8 cellular contexts compared by ENCODE assay signal in the genomic region with DNA sequence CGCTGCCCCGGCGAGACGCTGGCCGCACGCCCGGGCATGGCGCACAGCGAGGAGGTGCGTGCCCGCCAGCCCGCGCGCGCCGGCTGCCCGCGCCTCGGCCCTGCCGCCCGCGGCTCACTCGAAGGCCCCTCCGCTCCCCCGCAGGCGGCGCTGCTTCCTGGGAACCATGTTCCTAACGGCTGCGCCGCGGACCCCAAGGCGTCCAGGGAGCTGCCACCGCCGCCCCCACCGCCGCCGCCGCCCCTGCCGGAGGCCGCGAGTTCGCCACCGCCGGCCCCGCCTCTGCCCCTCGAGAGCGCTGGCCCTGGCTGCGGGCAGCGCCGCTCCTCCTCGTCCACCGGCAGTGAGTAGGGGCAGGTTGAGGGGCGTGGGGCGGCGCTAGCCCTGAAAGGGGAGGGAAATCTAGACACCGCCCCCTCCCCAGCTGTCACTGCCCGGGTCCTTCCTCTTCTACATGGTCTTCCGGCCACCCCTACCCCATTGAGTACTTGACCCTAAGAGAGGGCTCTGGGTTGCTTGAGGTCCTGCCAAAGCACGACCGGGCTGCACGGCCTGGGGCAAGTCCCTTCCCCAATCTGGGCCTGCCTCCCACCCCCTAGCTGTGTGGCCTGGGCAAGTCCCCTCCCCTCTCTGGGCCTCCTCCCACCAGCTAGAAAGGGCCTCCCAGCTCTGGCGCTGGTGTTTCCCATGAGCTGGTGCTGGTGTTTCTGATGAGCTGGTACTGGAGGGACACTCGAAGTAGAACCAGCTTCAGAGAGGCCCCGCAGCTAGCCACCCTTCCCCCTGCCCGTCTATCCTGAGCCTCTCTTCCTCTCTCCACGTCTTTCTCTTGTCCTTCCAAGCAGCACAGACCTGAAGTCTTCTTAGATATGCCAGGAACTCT. TPM values are rescaled to one million over a fixed set of nuclear protein-coding genes. Genes with fewer than 3 reads are reported as not detected.
DNase-seq lines count a peak whose midpoint lies in the region; ATAC-seq, FAIRE-seq and TF ChIP-seq lines count a peak whose summit lies in the region.

No MANE protein-coding gene starts in this region.

- CTCF ChIA-PET in activated naive CD4-positive, alpha-beta T cell treated with anti-CD3 and anti-CD28 coated beads, Interleukin-2, amount 10 ng/mL, durations not matched to agents 7 days and 5 days (lab: Charles Lee), result interaction anchor here (0.6 to 3.9 kb wide), 8 partner anchors 9 to 202 kb away, joined by 3 to 13 read pairs (median 4); no protein-coding TSS in a partner anchor
- CTCF ChIA-PET in HepG2 (lab: Yijun Ruan, JAX; ENCODE audit: low intra/inter-chr PET ratio, low total read pairs), result no interaction called here

- H3K36me3 ChIP-seq in H7 (replicated peaks; ENCODE audit: control insufficient read depth, insufficient read depth, low read length), result no peaks in the 10 kb centered on the region
- H3K36me3 ChIP-seq in HepG2 (replicated peaks in 1 of 2; ENCODE audit: control insufficient read depth in 1 of 2, insufficient read depth in 2 of 2, low read length in 2 of 2), result peaks cover 3 to 5% of the 10 kb centered on the region in 2 experiments; a peak in 3 of 5 replicates

- no peaks in the 10 kb centered on the region for H3K36me3 Mint-ChIP-seq in activated naive CD4-positive, alpha-beta T cell treated with anti-CD3 and anti-CD28 coated beads, Interleukin-2, amount 10 ng/mL, durations not matched to agents 7 days and 5 days

- H2AFZ ChIP-seq in HepG2 (ENCODE audit: low read length), result no peak overlapping the region

- H3K79me2 ChIP-seq in HepG2 (ENCODE audit: insufficient read depth, low read length), result peaks cover 27% of the 10 kb centered on the region

- H3K4me1 ChIP-seq in HepG2 (ENCODE audit: insufficient read depth, low read length), result peaks cover 53% of the 10 kb centered on the region

- in situ Hi-C loops in ACHN (cut with HindIII; ENCODE audit: low pct_ligation_motif_present, low pct_unique_long_range_greater_than_20kb, low sequenced_read_pairs) (no loop called here), HepG2 (cut with HindIII; ENCODE audit: extremely low pct_ligation_motif_present, low pct_unique_long_range_greater_than_20kb) (no loop called here), KBM-7 (cut with MboI; ENCODE audit: low pct_unique_long_range_greater_than_20kb, low sequenced_read_pairs) (no loop called here)

- no peaks in the 10 kb centered on the region for H3K9me3 ChIP-seq in HepG2 (ENCODE audit: low read length)

- H3K4me3 ChIP-seq in H7 (ENCODE audit: insufficient read depth, low read depth, low read length), result peak overlapping the region; percentile 56
- peak overlapping the region; percentile 63 to 78 (median 77) for H3K4me3 ChIP-seq in HepG2 (replicated peaks in 1 of 3; ENCODE audit: insufficient read depth in 1 of 3, low read depth in 2 of 3, low read length in 3 of 3)

- H3K27me3 ChIP-seq in H7 (ENCODE audit: control insufficient read depth, insufficient read depth, low read length) (peaks cover 32% of the 10 kb centered on the region), HepG2 (ENCODE audit: control insufficient read depth in 1 of 2, insufficient read depth in 2 of 2, low read length in 2 of 2) (no peaks in the 10 kb centered on the region; a peak in 1 of 5 replicates)

- peaks cover 99% of the 10 kb centered on the region for H3K27me3 Mint-ChIP-seq in activated naive CD4-positive, alpha-beta T cell treated with anti-CD3 and anti-CD28 coated beads, Interleukin-2, amount 10 ng/mL, durations not matched to agents 7 days and 5 days

- DNase-seq in ACHN (peak; percentile 27), H7 (peak; percentile 87), HepG2 (ENCODE audit: low spot score) (peak; percentile 50), KBM-7 (no peak), amniotic stem cell (lab: John Stamatoyannopoulos, UW) (no peak)
- peak; percentile 47 for DNase-seq in activated naive CD4-positive, alpha-beta T cell treated with anti-CD3 and anti-CD28 coated beads, Interleukin-2, amount 10 ng/mL, durations not matched to agents 7 days and 5 days
- DNase-seq in activated CD4-positive, alpha-beta T cell treated with anti-CD3 and anti-CD28 coated beads, Interleukin-2, amount 50 U/mL, for 1 hour, result no peak

- peak; percentile 27; the same call in 1 of the 2 replicates for TF ChIP-seq CTCF in HepG2 (CRISPR knock-in tag; IDR thresholded peaks at IDR 0.05)

- POLR2A ChIA-PET in HepG2 (lab: Yijun Ruan, JAX), result interaction anchor here (1.0 to 2.5 kb wide), 11 partner anchors 9 to 336 kb away, joined by 3 to 8 read pairs (median 4); a partner anchor contains a TSS

- no peak overlapping the region for H3K27ac Mint-ChIP-seq in activated naive CD4-positive, alpha-beta T cell treated with anti-CD3 and anti-CD28 coated beads, Interleukin-2, amount 10 ng/mL, durations not matched to agents 7 days and 5 days

- H3K27ac ChIP-seq in HepG2 (ENCODE audit: extremely low read length, insufficient read depth, low read length), result peak overlapping the region; percentile 91

- H3K9ac ChIP-seq in HepG2 (ENCODE audit: insufficient read depth, low read depth, low read length), result peak overlapping the region; percentile 85

- H3K9me3 Mint-ChIP-seq in activated naive CD4-positive, alpha-beta T cell treated with anti-CD3 and anti-CD28 coated beads, Interleukin-2, amount 10 ng/mL, durations not matched to agents 7 days and 5 days, result no peaks in the 10 kb centered on the region

- ATAC-seq in HepG2 (peak; percentile 2), GM21447 (IDR thresholded peaks at IDR 0.05; ENCODE audit: unreplicated experiment) (no peak)

- no peak for TF ChIP-seq RAD21 in HepG2 (CRISPR knock-in tag; IDR thresholded peaks at IDR 0.05)

- H4K20me1 ChIP-seq in HepG2 (ENCODE audit: insufficient read depth, low read length), result 0 out of 2 replicates have a peak, but pooled peaks cover 8% of the 10 kb centered on the region

- FAIRE-seq in HepG2 (lab: Jason Lieb, UNC), result peak; percentile 60

- H3K4me2 ChIP-seq in HepG2 (ENCODE audit: low read depth, low read length), result peak overlapping the region; percentile 99

- intact Hi-C loops in HepG2 (cut with micrococcal nuclease; ENCODE audit: unreplicated experiment), result loop anchor here (10.0 kb wide), 1 partner anchor 654 kb away; no protein-coding TSS in a partner anchor

- no peak for TF ChIP-seq EP300 in HepG2 (IDR thresholded peaks at IDR 0.05; ENCODE audit: low read depth in 2 of 2, low read length in 2 of 2)
- no peak for TF ChIP-seq EP300 in HepG2 (CRISPR knock-in tag; IDR thresholded peaks at IDR 0.05; ENCODE audit: borderline replicate concordance)

- BruUV-seq in HepG2 (replicated peaks; lab: Mats Ljungman, UMichigan), result no TSS peak

- peak overlapping the region; percentile 33 for H3K4me3 Mint-ChIP-seq in activated naive CD4-positive, alpha-beta T cell treated with anti-CD3 and anti-CD28 coated beads, Interleukin-2, amount 10 ng/mL, durations not matched to agents 7 days and 5 days

- H3K4me1 Mint-ChIP-seq in activated naive CD4-positive, alpha-beta T cell treated with anti-CD3 and anti-CD28 coated beads, Interleukin-2, amount 10 ng/mL, durations not matched to agents 7 days and 5 days, result peaks cover 28% of the 10 kb centered on the region

- TF ChIP-seq POLR2A in HepG2 (IDR thresholded peaks at IDR 0.05; ENCODE audit: insufficient read depth in 1 of 2, low read depth in 2 of 2, low read length in 2 of 2), result no peak

- WGBS in HepG2 (ENCODE audit: low lambda C conversion rate), result 4% methylated on average over 8 of the region's 66 CpGs

RNA-seq across cellular contexts. Expression of a gene that starts 17.0 kb away (rescaled TPM):
- 5.4 and 15.7 TPM in 2 replicates for total RNA-seq in H7 (2014; rRNA removed; shearing (Covaris generic))
- total RNA-seq in HepG2 (2016; rRNA removed; fragmentation: Illumina TruSeq; extraction: Trizol), result 0.55 and 1.5 TPM in 2 replicates
- total RNA-seq in HepG2 (2016; cell fraction: cytosol; rRNA removed; fragmentation: Illumina TruSeq; extraction: Trizol; ENCODE audit: low read depth), result 0.40 and 0.44 TPM in 2 replicates
- total RNA-seq in HepG2 (2016; cell fraction: insoluble cytoplasmic fraction; rRNA removed; fragmentation: Illumina TruSeq; extraction: Trizol), result 0.13 and 0.97 TPM in 2 replicates
- 0.34 and 0.37 TPM in 2 replicates for total RNA-seq in HepG2 (2016; cell fraction: membrane; rRNA removed; fragmentation: Illumina TruSeq; extraction: Trizol)
- 1.5 and 1.6 TPM in 2 replicates for total RNA-seq in HepG2 (2016; cell fraction: nucleus; rRNA removed; fragmentation: Illumina TruSeq; extraction: Trizol)
- polyA plus RNA-seq in HepG2 (2011; rRNA removed), result 1.4 and 1.6 TPM in 2 replicates
- polyA plus RNA-seq in HepG2 (2011; cell fraction: cytosol; rRNA removed), result 0.47 and 0.64 TPM in 2 replicates
- polyA plus RNA-seq in HepG2 (2011; cell fraction: nucleus; rRNA removed), result 18.5 and 21.8 TPM in 2 replicates
- polyA plus RNA-seq in HepG2 (2012), result 3.9 and 4.6 TPM in 2 replicates
- 0.43 TPM in 1 of 2 replicates, not detected in the other for polyA plus RNA-seq in HepG2 (2016; cell fraction: cytosol; fragmentation: Illumina TruSeq; extraction: Trizol; ENCODE audit: low read depth)
- 0.17 and 0.44 TPM in 2 replicates for polyA plus RNA-seq in HepG2 (2016; cell fraction: insoluble cytoplasmic fraction; fragmentation: Illumina TruSeq; extraction: Trizol; ENCODE audit: low read depth)
- polyA plus RNA-seq in HepG2 (2016; cell fraction: membrane; fragmentation: Illumina TruSeq; extraction: Trizol; ENCODE audit: low read depth), result 0.17 TPM in 1 of 2 replicates, not detected in the other
- polyA plus RNA-seq in HepG2 (2016; cell fraction: nucleus; fragmentation: Illumina TruSeq; extraction: Trizol; ENCODE audit: insufficient read depth, low read depth), result 5.2 and 7.0 TPM in 2 replicates
- polyA minus RNA-seq in HepG2 (2011; rRNA and poly(A)+ RNA removed; ENCODE audit: low replicate concordance), result 0.68 and 1.8 TPM in 2 replicates
- polyA minus RNA-seq in HepG2 (2011; cell fraction: cytosol; rRNA and poly(A)+ RNA removed), result not detected in 2 replicates
- 1.3 and 1.9 TPM in 2 replicates for polyA minus RNA-seq in HepG2 (2011; cell fraction: nucleus; rRNA and poly(A)+ RNA removed)

RNA-seq across cellular contexts. Expression of a gene that starts 24.4 kb away (rescaled TPM):
- total RNA-seq in H7 (2014; rRNA removed; shearing (Covaris generic)), result 8.7 and 9.3 TPM in 2 replicates
- 38.5 and 48.6 TPM in 2 replicates for total RNA-seq in HepG2 (2016; rRNA removed; fragmentation: Illumina TruSeq; extraction: Trizol)
- 15.9 and 20.3 TPM in 2 replicates for total RNA-seq in HepG2 (2016; cell fraction: cytosol; rRNA removed; fragmentation: Illumina TruSeq; extraction: Trizol; ENCODE audit: low read depth)
- total RNA-seq in HepG2 (2016; cell fraction: insoluble cytoplasmic fraction; rRNA removed; fragmentation: Illumina TruSeq; extraction: Trizol), result 39.4 and 50.9 TPM in 2 replicates
- total RNA-seq in HepG2 (2016; cell fraction: membrane; rRNA removed; fragmentation: Illumina TruSeq; extraction: Trizol), result 30.5 and 39.8 TPM in 2 replicates
- total RNA-seq in HepG2 (2016; cell fraction: nucleus; rRNA removed; fragmentation: Illumina TruSeq; extraction: Trizol), result 25.3 and 27.5 TPM in 2 replicates
- polyA plus RNA-seq in HepG2 (2011; rRNA removed), result 54.2 and 70.4 TPM in 2 replicates
- 65.1 and 100 TPM in 2 replicates for polyA plus RNA-seq in HepG2 (2011; cell fraction: cytosol; rRNA removed)
- polyA plus RNA-seq in HepG2 (2011; cell fraction: nucleus; rRNA removed), result 169 and 184 TPM in 2 replicates
- polyA plus RNA-seq in HepG2 (2012), result 112 and 113 TPM in 2 replicates
- polyA plus RNA-seq in HepG2 (2016; cell fraction: cytosol; fragmentation: Illumina TruSeq; extraction: Trizol; ENCODE audit: low read depth), result 30.4 and 34.2 TPM in 2 replicates
- 72.8 and 91.0 TPM in 2 replicates for polyA plus RNA-seq in HepG2 (2016; cell fraction: insoluble cytoplasmic fraction; fragmentation: Illumina TruSeq; extraction: Trizol; ENCODE audit: low read depth)
- 46.8 and 50.8 TPM in 2 replicates for polyA plus RNA-seq in HepG2 (2016; cell fraction: membrane; fragmentation: Illumina TruSeq; extraction: Trizol; ENCODE audit: low read depth)
- polyA plus RNA-seq in HepG2 (2016; cell fraction: nucleus; fragmentation: Illumina TruSeq; extraction: Trizol; ENCODE audit: insufficient read depth, low read depth), result 64.4 and 66.2 TPM in 2 replicates
- polyA minus RNA-seq in HepG2 (2011; rRNA and poly(A)+ RNA removed; ENCODE audit: low replicate concordance), result 1.7 and 92.7 TPM in 2 replicates
- 102 and 107 TPM in 2 replicates for polyA minus RNA-seq in HepG2 (2011; cell fraction: cytosol; rRNA and poly(A)+ RNA removed)
- polyA minus RNA-seq in HepG2 (2011; cell fraction: nucleus; rRNA and poly(A)+ RNA removed), result 35.1 and 39.9 TPM in 2 replicates

RNA-seq across cellular contexts. Expression of a gene that starts 29.3 kb away (rescaled TPM):
- total RNA-seq in H7 (2014; rRNA removed; shearing (Covaris generic)), result 0.04 and 0.62 TPM in 2 replicates
- 0.10 and 0.11 TPM in 2 replicates for total RNA-seq in HepG2 (2016; rRNA removed; fragmentation: Illumina TruSeq; extraction: Trizol)
- 0.30 TPM in 1 of 2 replicates, not detected in the other for total RNA-seq in HepG2 (2016; cell fraction: cytosol; rRNA removed; fragmentation: Illumina TruSeq; extraction: Trizol; ENCODE audit: low read depth)
- total RNA-seq in HepG2 (2016; cell fraction: insoluble cytoplasmic fraction; rRNA removed; fragmentation: Illumina TruSeq; extraction: Trizol), result 0.11 and 0.13 TPM in 2 replicates
- total RNA-seq in HepG2 (2016; cell fraction: membrane; rRNA removed; fragmentation: Illumina TruSeq; extraction: Trizol), result 0.07 and 0.28 TPM in 2 replicates
- 0.12 TPM in 1 of 2 replicates, not detected in the other for total RNA-seq in HepG2 (2016; cell fraction: nucleus; rRNA removed; fragmentation: Illumina TruSeq; extraction: Trizol)
- 0.13 and 0.17 TPM in 2 replicates for polyA plus RNA-seq in HepG2 (2011; rRNA removed)
- polyA plus RNA-seq in HepG2 (2011; cell fraction: cytosol; rRNA removed), result 0.09 and 0.15 TPM in 2 replicates
- 0.06 and 0.10 TPM in 2 replicates for polyA plus RNA-seq in HepG2 (2011; cell fraction: nucleus; rRNA removed)
- polyA plus RNA-seq in HepG2 (2012), result not detected in 2 replicates
- not detected in 2 replicates for polyA plus RNA-seq in HepG2 (2016; cell fraction: cytosol; fragmentation: Illumina TruSeq; extraction: Trizol; ENCODE audit: low read depth)
- polyA plus RNA-seq in HepG2 (2016; cell fraction: insoluble cytoplasmic fraction; fragmentation: Illumina TruSeq; extraction: Trizol; ENCODE audit: low read depth), result 0.05 TPM in 1 of 2 replicates, not detected in the other
- 0.03 TPM in 1 of 2 replicates, not detected in the other for polyA plus RNA-seq in HepG2 (2016; cell fraction: membrane; fragmentation: Illumina TruSeq; extraction: Trizol; ENCODE audit: low read depth)
- polyA plus RNA-seq in HepG2 (2016; cell fraction: nucleus; fragmentation: Illumina TruSeq; extraction: Trizol; ENCODE audit: insufficient read depth, low read depth), result 0.11 and 0.14 TPM in 2 replicates
- polyA minus RNA-seq in HepG2 (2011; rRNA and poly(A)+ RNA removed; ENCODE audit: low replicate concordance), result 0.02 and 1.8 TPM in 2 replicates
- not detected in 2 replicates for polyA minus RNA-seq in HepG2 (2011; cell fraction: cytosol; rRNA and poly(A)+ RNA removed)
- 0.25 TPM in 1 of 2 replicates, not detected in the other for polyA minus RNA-seq in HepG2 (2011; cell fraction: nucleus; rRNA and poly(A)+ RNA removed)

RNA-seq across cellular contexts. Expression of a gene that starts 42.5 kb away (rescaled TPM):
- total RNA-seq in H7 (2014; rRNA removed; shearing (Covaris generic)), result 17.2 and 27.4 TPM in 2 replicates
- 1.9 and 3.5 TPM in 2 replicates for total RNA-seq in HepG2 (2016; rRNA removed; fragmentation: Illumina TruSeq; extraction: Trizol)
- 0.51 and 0.62 TPM in 2 replicates for total RNA-seq in HepG2 (2016; cell fraction: cytosol; rRNA removed; fragmentation: Illumina TruSeq; extraction: Trizol; ENCODE audit: low read depth)
- total RNA-seq in HepG2 (2016; cell fraction: insoluble cytoplasmic fraction; rRNA removed; fragmentation: Illumina TruSeq; extraction: Trizol), result 1.4 and 3.4 TPM in 2 replicates
- total RNA-seq in HepG2 (2016; cell fraction: membrane; rRNA removed; fragmentation: Illumina TruSeq; extraction: Trizol), result 0.99 and 1.2 TPM in 2 replicates
- total RNA-seq in HepG2 (2016; cell fraction: nucleus; rRNA removed; fragmentation: Illumina TruSeq; extraction: Trizol), result 3.3 and 4.4 TPM in 2 replicates
- polyA plus RNA-seq in HepG2 (2011; rRNA removed), result 1.9 and 2.6 TPM in 2 replicates
- 1.1 and 1.7 TPM in 2 replicates for polyA plus RNA-seq in HepG2 (2011; cell fraction: cytosol; rRNA removed)
- 17.2 and 22.8 TPM in 2 replicates for polyA plus RNA-seq in HepG2 (2011; cell fraction: nucleus; rRNA removed)
- 1.4 and 1.5 TPM in 2 replicates for polyA plus RNA-seq in HepG2 (2012)
- 0.23 and 0.25 TPM in 2 replicates for polyA plus RNA-seq in HepG2 (2016; cell fraction: cytosol; fragmentation: Illumina TruSeq; extraction: Trizol; ENCODE audit: low read depth)
- polyA plus RNA-seq in HepG2 (2016; cell fraction: insoluble cytoplasmic fraction; fragmentation: Illumina TruSeq; extraction: Trizol; ENCODE audit: low read depth), result 1.9 and 2.0 TPM in 2 replicates
- 0.45 and 0.71 TPM in 2 replicates for polyA plus RNA-seq in HepG2 (2016; cell fraction: membrane; fragmentation: Illumina TruSeq; extraction: Trizol; ENCODE audit: low read depth)
- 9.3 and 11.3 TPM in 2 replicates for polyA plus RNA-seq in HepG2 (2016; cell fraction: nucleus; fragmentation: Illumina TruSeq; extraction: Trizol; ENCODE audit: insufficient read depth, low read depth)
- polyA minus RNA-seq in HepG2 (2011; rRNA and poly(A)+ RNA removed; ENCODE audit: low replicate concordance), result 1.9 and 3.8 TPM in 2 replicates
- polyA minus RNA-seq in HepG2 (2011; cell fraction: cytosol; rRNA and poly(A)+ RNA removed), result 1.4 TPM in 2 replicates
- polyA minus RNA-seq in HepG2 (2011; cell fraction: nucleus; rRNA and poly(A)+ RNA removed), result 2.6 and 3.0 TPM in 2 replicates

RNA-seq across cellular contexts. Expression of a gene that starts 55.4 kb away (rescaled TPM):
- 68.9 and 76.3 TPM in 2 replicates for total RNA-seq in H7 (2014; rRNA removed; shearing (Covaris generic))
- total RNA-seq in HepG2 (2016; rRNA removed; fragmentation: Illumina TruSeq; extraction: Trizol), result 33.0 and 43.2 TPM in 2 replicates
- 11.5 and 12.1 TPM in 2 replicates for total RNA-seq in HepG2 (2016; cell fraction: cytosol; rRNA removed; fragmentation: Illumina TruSeq; extraction: Trizol; ENCODE audit: low read depth)
- total RNA-seq in HepG2 (2016; cell fraction: insoluble cytoplasmic fraction; rRNA removed; fragmentation: Illumina TruSeq; extraction: Trizol), result 34.5 and 39.6 TPM in 2 replicates
- total RNA-seq in HepG2 (2016; cell fraction: membrane; rRNA removed; fragmentation: Illumina TruSeq; extraction: Trizol), result 19.5 and 22.7 TPM in 2 replicates
- 16.0 and 18.3 TPM in 2 replicates for total RNA-seq in HepG2 (2016; cell fraction: nucleus; rRNA removed; fragmentation: Illumina TruSeq; extraction: Trizol)
- polyA plus RNA-seq in HepG2 (2011; rRNA removed), result 47.6 and 55.8 TPM in 2 replicates
- polyA plus RNA-seq in HepG2 (2011; cell fraction: cytosol; rRNA removed), result 41.0 and 59.2 TPM in 2 replicates
- polyA plus RNA-seq in HepG2 (2011; cell fraction: nucleus; rRNA removed), result 29.4 and 30.1 TPM in 2 replicates
- 30.1 and 36.4 TPM in 2 replicates for polyA plus RNA-seq in HepG2 (2012)
- polyA plus RNA-seq in HepG2 (2016; cell fraction: cytosol; fragmentation: Illumina TruSeq; extraction: Trizol; ENCODE audit: low read depth), result 25.5 and 27.1 TPM in 2 replicates
- 80.5 and 96.2 TPM in 2 replicates for polyA plus RNA-seq in HepG2 (2016; cell fraction: insoluble cytoplasmic fraction; fragmentation: Illumina TruSeq; extraction: Trizol; ENCODE audit: low read depth)
- polyA plus RNA-seq in HepG2 (2016; cell fraction: membrane; fragmentation: Illumina TruSeq; extraction: Trizol; ENCODE audit: low read depth), result 36.8 and 37.9 TPM in 2 replicates
- polyA plus RNA-seq in HepG2 (2016; cell fraction: nucleus; fragmentation: Illumina TruSeq; extraction: Trizol; ENCODE audit: insufficient read depth, low read depth), result 47.6 and 48.4 TPM in 2 replicates
- polyA minus RNA-seq in HepG2 (2011; rRNA and poly(A)+ RNA removed; ENCODE audit: low replicate concordance), result 55.4 and 66.9 TPM in 2 replicates
- polyA minus RNA-seq in HepG2 (2011; cell fraction: cytosol; rRNA and poly(A)+ RNA removed), result 14.3 and 18.7 TPM in 2 replicates
- polyA minus RNA-seq in HepG2 (2011; cell fraction: nucleus; rRNA and poly(A)+ RNA removed), result 8.0 and 8.6 TPM in 2 replicates

Comparison
In these comparisons a context has a peak if more than half of its experiments do, and no peak if none do; other contexts are left out.
1. DNase-seq: peak in ACHN (single experiment), H7 (single experiment), activated naive CD4-positive, alpha-beta T cell treated with anti-CD3 and anti-CD28 coated beads, Interleukin-2, amount 10 ng/mL, durations not matched to agents 7 days and 5 days (single experiment) and HepG2 (single experiment); none in KBM-7 (single experiment), activated CD4-positive, alpha-beta T cell treated with anti-CD3 and anti-CD28 coated beads, Interleukin-2, amount 50 U/mL, for 1 hour (single experiment) and amniotic stem cell (single experiment).